Comparison of ENCODE assay signal across 14 cellular contexts in the genomic region with DNA sequence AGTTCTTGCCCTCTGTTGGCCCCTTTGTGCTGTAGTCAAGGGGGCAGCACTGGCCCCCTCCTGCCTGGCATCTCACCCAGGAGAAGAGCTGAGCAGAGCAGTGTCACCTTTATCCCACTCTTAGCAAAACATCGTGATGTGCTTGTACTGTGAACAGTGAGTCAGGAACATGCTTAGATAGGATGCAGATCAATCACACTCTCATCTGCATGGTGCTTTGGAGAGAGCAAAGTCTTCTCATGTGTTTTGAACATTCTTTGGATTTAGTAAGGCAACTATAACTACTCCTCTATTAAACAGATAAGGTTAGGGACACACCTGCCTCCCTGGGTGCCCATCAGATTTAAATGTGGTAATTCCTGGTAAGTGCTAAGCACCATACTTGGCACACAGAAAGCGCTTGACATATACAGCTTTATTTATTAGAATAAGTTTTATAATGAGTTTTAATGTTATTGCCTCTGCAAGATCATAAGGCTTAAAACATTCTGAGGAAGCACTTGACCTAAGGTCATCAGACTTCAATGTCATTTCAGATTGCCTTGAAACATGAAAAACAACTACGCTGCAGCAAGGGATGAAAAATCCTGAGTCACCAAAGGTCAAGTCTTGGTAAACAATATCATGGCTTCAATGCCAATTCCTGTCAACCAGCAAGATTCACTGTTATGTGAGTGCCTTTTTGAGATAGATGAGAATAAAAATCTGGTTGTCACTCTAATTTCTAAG.
A peak's percentile ranks its signal among the peaks of the same experiment; 100 is the strongest.
DNase-seq lines count a peak whose midpoint lies in the region; ATAC-seq and TF ChIP-seq lines count a peak whose summit lies in the region.
"Had no signal": no experiment of that assay in that cellular context is flagged by ENCODE, and none has a peak within 500 bp of the region (broad histone marks: within the 10 kb centered on the region; RNA-seq: fewer than 3 reads in every experiment).

No MANE protein-coding gene starts in this region.

- peaks cover 3% of the 10 kb centered on the region for H3K4me1 Mint-ChIP-seq in activated CD4-positive, alpha-beta memory T cell treated with anti-CD3 and anti-CD28 coated beads, Interleukin-2, amount 10 ng/mL, durations not matched to agents 7 days and 5 days
- H3K4me1 Mint-ChIP-seq: stimulated activated naive B cell treated with anti-CD40 and anti-IgM and Interleukin-4, amounts not matched to agents 10 μg/mL and 1 μg/mL and 100 μg/mL, for 72 hours had no signal

- H3K9me3 ChIP-seq in left ventricle myocardium inferior (replicated peaks) (no peaks in the 10 kb centered on the region), adrenal gland (replicated peaks in 1 of 3) (no peaks in the 10 kb centered on the region), liver (ENCODE audit: control insufficient read depth in 4 of 4, low read length in 3 of 4) (no peaks in the 10 kb centered on the region), upper lobe of right lung (no peaks in the 10 kb centered on the region)

- no peaks in the 10 kb centered on the region for H3K27me3 ChIP-seq in left ventricle myocardium inferior (ENCODE audit: low read depth)
- no peaks in the 10 kb centered on the region for H3K27me3 ChIP-seq in adrenal gland
- no peaks in the 10 kb centered on the region for H3K27me3 ChIP-seq in liver (ENCODE audit: control insufficient read depth in 4 of 4, insufficient read depth in 4 of 4, low read length in 3 of 4)
- H3K27me3 ChIP-seq in upper lobe of right lung = no peaks in the 10 kb centered on the region

- H3K27ac Mint-ChIP-seq in activated CD4-positive, alpha-beta memory T cell treated with anti-CD3 and anti-CD28 coated beads, Interleukin-2, amount 10 ng/mL, durations not matched to agents 7 days and 5 days = no peak overlapping the region
- H3K27ac Mint-ChIP-seq: effector memory CD8-positive, alpha-beta T cell; stimulated activated naive B cell treated with anti-CD40 and anti-IgM and Interleukin-4, amounts not matched to agents 10 μg/mL and 1 μg/mL and 100 μg/mL, for 72 hours had no signal

- H3K4me3 ChIP-seq in left ventricle myocardium inferior (peak overlapping the region; percentile 57), adrenal gland (peak overlapping the region in 1 of 4 donors; percentile 46), liver (ENCODE audit: low read depth in 1 of 3, low read length in 3 of 3) (no peak overlapping the region), upper lobe of right lung (peak overlapping the region; percentile 42)

- WGBS in adrenal gland, 4 donors = 22 to 46% (median 35%) methylated on average over 3 of the region's 3 CpGs
- 45% methylated on average over 3 of the region's 3 CpGs for WGBS in liver

- H3K9me3 Mint-ChIP-seq in activated CD4-positive, alpha-beta memory T cell treated with anti-CD3 and anti-CD28 coated beads, Interleukin-2, amount 10 ng/mL, durations not matched to agents 7 days and 5 days = no peaks in the 10 kb centered on the region
- H3K9me3 Mint-ChIP-seq: H9; stimulated activated naive B cell treated with anti-CD40 and anti-IgM and Interleukin-4, amounts not matched to agents 10 μg/mL and 1 μg/mL and 100 μg/mL, for 72 hours had no signal

- H3K27ac ChIP-seq in left ventricle myocardium inferior (replicated peaks) (peak overlapping the region; percentile 83), adrenal gland (peak overlapping the region; percentile 60 to 92 (median 81)), liver (ENCODE audit: low read depth in 1 of 2, low read length in 2 of 2) (peak overlapping the region; percentile 21 to 59), upper lobe of right lung (peak overlapping the region; percentile 65)

- intact Hi-C loops in left ventricle myocardium inferior (cut with micrococcal nuclease) (no loop called here), Right ventricle myocardium inferior (cut with DNase I) (loop anchor here (5.0 kb wide), 1 partner anchor 81 kb away; the partner anchor contains the start of gene IRS2), adrenal gland (cut with DNase I) (no loop called here), upper lobe of right lung (cut with DNase I) (no loop called here)

- peaks cover 33% of the 10 kb centered on the region for H3K27me3 Mint-ChIP-seq in activated CD4-positive, alpha-beta memory T cell treated with anti-CD3 and anti-CD28 coated beads, Interleukin-2, amount 10 ng/mL, durations not matched to agents 7 days and 5 days

- no peak for TF ChIP-seq RAD21 in liver (IDR thresholded peaks at IDR 0.05)

- H3K36me3 ChIP-seq in left ventricle myocardium inferior (no peaks in the 10 kb centered on the region), adrenal gland (replicated peaks in 1 of 2) (no peaks in the 10 kb centered on the region), liver (ENCODE audit: control insufficient read depth in 4 of 4, insufficient read depth in 3 of 4, low read depth in 1 of 4, low read length in 3 of 4) (no peaks in the 10 kb centered on the region), upper lobe of right lung (no peaks in the 10 kb centered on the region)

- no peak for TF ChIP-seq CTCF in left ventricle myocardium inferior (IDR thresholded peaks at IDR 0.05; ENCODE audit: borderline replicate concordance)
- TF ChIP-seq CTCF in adrenal gland (IDR thresholded peaks at IDR 0.05) = no peak
- TF ChIP-seq CTCF in liver (IDR thresholded peaks at IDR 0.05; ENCODE audit: low read depth, low read length, missing input control) = no peak
- no peak for TF ChIP-seq CTCF in upper lobe of right lung (IDR thresholded peaks at IDR 0.05)

- DNase-seq in left ventricle myocardium inferior (no peak), Right ventricle myocardium inferior (ENCODE audit: missing footprints) (no peak), adrenal gland (peak in 3 of 7 donors; percentile 29 to 53 (median 39)), upper lobe of right lung (no peak), DMS153 treated with DMSO at 0.1 percent for 48 hours (lab: John Stamatoyannopoulos, UW; ENCODE audit: unreplicated experiment) (no peak)
- DNase-seq in activated CD4-positive, alpha-beta memory T cell treated with anti-CD3 and anti-CD28 coated beads, Interleukin-2, amount 10 ng/mL, durations not matched to agents 7 days and 5 days = no peak
- DNase-seq: activated CD4-positive, alpha-beta T cell treated with anti-CD3 and anti-CD28 coated beads, Interleukin-2, amount 50 U/mL, for 1 hour; effector memory CD8-positive, alpha-beta T cell; Karpas-422; naive B cell; stimulated activated naive B cell treated with anti-CD40 and anti-IgM and Interleukin-4, amounts not matched to agents 10 μg/mL and 1 μg/mL and 100 μg/mL, for 72 hours had no signal

- peaks cover 33% of the 10 kb centered on the region for H3K4me1 ChIP-seq in left ventricle myocardium inferior
- H3K4me1 ChIP-seq in adrenal gland (replicated peaks in 1 of 2) = peaks cover 24 to 30% of the 10 kb centered on the region in 2 donors
- peaks cover 0 to 16% (median 9%) of the 10 kb centered on the region in 4 donors for H3K4me1 ChIP-seq in liver (ENCODE audit: control insufficient read depth in 4 of 4, insufficient read depth in 4 of 4, low read length in 3 of 4)
- H3K4me1 ChIP-seq in upper lobe of right lung = peaks cover 9% of the 10 kb centered on the region

- H3K4me3 Mint-ChIP-seq in activated CD4-positive, alpha-beta memory T cell treated with anti-CD3 and anti-CD28 coated beads, Interleukin-2, amount 10 ng/mL, durations not matched to agents 7 days and 5 days = no peak overlapping the region
- H3K4me3 Mint-ChIP-seq: H9 had no signal

- CTCF ChIA-PET in activated CD4-positive, alpha-beta memory T cell treated with anti-CD3 and anti-CD28 coated beads, Interleukin-2, amount 10 ng/mL, durations not matched to agents 7 days and 5 days (lab: Charles Lee) = interaction anchor here (0.5 kb wide), 1 partner anchor 868 kb away, joined by 3 read pairs; no protein-coding TSS in a partner anchor

- no peaks in the 10 kb centered on the region for H3K36me3 Mint-ChIP-seq in activated CD4-positive, alpha-beta memory T cell treated with anti-CD3 and anti-CD28 coated beads, Interleukin-2, amount 10 ng/mL, durations not matched to agents 7 days and 5 days (ENCODE audit: low read depth)
- H3K36me3 Mint-ChIP-seq: naive B cell; stimulated activated naive B cell treated with anti-CD40 and anti-IgM and Interleukin-4, amounts not matched to agents 10 μg/mL and 1 μg/mL and 100 μg/mL, for 72 hours had no signal

- ATAC-seq in Right ventricle myocardium inferior (no peak), upper lobe of right lung (peak; percentile 5), GM19035 (IDR thresholded peaks at IDR 0.05; ENCODE audit: unreplicated experiment) (no peak)
- ATAC-seq: effector memory CD8-positive, alpha-beta T cell had no signal

- POLR2A ChIA-PET in activated CD4-positive, alpha-beta memory T cell treated with anti-CD3 and anti-CD28 coated beads, Interleukin-2, amount 10 ng/mL, durations not matched to agents 7 days and 5 days (lab: Charles Lee) = no interaction called here

- no peak for TF ChIP-seq POLR2A in adrenal gland (IDR thresholded peaks at IDR 0.05)

- H3K9ac ChIP-seq in liver (ENCODE audit: low read depth in 1 of 2, low read length in 2 of 2) = no peak overlapping the region

TF ChIP-seq in liver, 16 proteins besides CTCF, POLR2A, EP300 and RAD21:
- peak; percentile 46 for TF ChIP-seq NR2F2 (IDR thresholded peaks at IDR 0.05)
- TF ChIP-seq RXRA (IDR thresholded peaks at IDR 0.05) = peak in 1 of 2 donors; percentile 56
- TF ChIP-seq HNF4A (conservative IDR thresholded peaks at IDR 0.05) = peak; percentile 50 to 71
- no peak for TF ChIP-seq GABPA (IDR thresholded peaks at IDR 0.05 in 1 of 2, conservative IDR thresholded peaks at IDR 0.05 in 1 of 2)
- TF ChIP-seq YY1 (IDR thresholded peaks at IDR 0.05) = no peak

Comparison
In these comparisons a context has a peak if more than half of its experiments do, and no peak if none do; other contexts are left out.
1. H3K4me3 ChIP-seq: peak in left ventricle myocardium inferior (single experiment) and upper lobe of right lung (single experiment); none in liver (0 of 3).
2. Peak in every context shown above with its lines, with median percentiles within 50 percentile points of each other: H3K27ac ChIP-seq.